10 cellular contexts compared by ENCODE assay signal in the genomic region with DNA sequence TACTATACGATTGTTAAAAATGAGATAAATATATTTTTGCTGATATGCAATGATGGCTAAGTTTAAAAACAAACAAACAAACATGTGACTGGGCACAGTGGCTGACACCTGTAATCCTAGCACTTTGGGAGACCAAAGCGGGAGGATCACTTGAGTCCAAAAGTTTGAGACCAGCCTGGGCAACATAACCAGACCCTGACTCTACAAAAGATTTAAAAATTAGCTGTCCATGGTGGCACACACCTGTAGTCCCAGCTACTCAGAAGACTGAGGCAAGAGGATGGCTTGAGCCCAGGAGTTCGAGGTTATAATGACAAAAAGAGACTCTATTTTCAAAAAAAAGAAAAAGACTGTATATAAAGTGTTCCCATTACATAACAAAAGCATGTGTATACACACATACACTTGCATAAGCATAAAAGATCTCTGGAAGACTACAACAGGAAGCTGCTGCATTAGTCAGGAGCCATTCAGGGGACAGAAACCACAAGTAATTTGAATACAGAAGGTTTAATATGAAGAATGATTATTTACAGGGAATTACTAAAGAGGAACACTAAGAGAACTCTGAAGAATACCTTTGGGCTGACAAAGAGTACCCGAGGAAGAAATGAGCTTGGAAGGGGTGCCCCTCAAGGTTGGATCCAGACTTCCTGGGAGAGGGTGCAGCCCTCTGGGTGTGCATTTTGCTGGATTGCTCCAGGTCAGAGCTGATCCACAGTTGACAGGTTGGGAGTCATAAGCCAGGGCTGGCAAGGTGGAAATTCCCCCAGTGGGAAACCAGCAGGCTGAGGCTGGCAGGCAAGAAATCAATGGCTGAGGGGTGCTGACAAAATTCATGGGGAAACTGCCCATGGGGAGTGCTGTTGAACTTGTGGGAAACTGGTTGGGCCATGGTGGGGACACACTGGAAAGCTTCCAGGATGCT.
A peak's percentile ranks its signal among the peaks of the same experiment; 100 is the strongest.
DNase-seq lines count a peak whose midpoint lies in the region; ATAC-seq and TF ChIP-seq lines count a peak whose summit lies in the region.
"Had no signal": no experiment of that assay in that cellular context is flagged by ENCODE, and none has a peak within 500 bp of the region (broad histone marks: within the 10 kb centered on the region; RNA-seq: fewer than 3 reads in every experiment).

No MANE protein-coding gene starts in this region.

- ATAC-seq in HG03565 (IDR thresholded peaks at IDR 0.05; ENCODE audit: unreplicated experiment): no peak

- no peak overlapping the region for H3K4me3 ChIP-seq in epithelial cell of esophagus (ENCODE audit: low read length)
- no peak overlapping the region for H3K4me3 ChIP-seq in skeletal muscle cell (ENCODE audit: low read depth, low read length)
- H3K4me3 ChIP-seq: prostate gland had no signal

- TF ChIP-seq CTCF in epithelial cell of esophagus (IDR thresholded peaks at IDR 0.05; ENCODE audit: insufficient read depth, low read depth, low read length, missing control alignments): no peak

- DNase-seq in DMS53 treated with DMSO at 0.1 percent for 48 hours (lab: John Stamatoyannopoulos, UW; ENCODE audit: unreplicated experiment) (peak; percentile 2), DMS53 (lab: John Stamatoyannopoulos, UW) (no peak), NCI-H526 (lab: John Stamatoyannopoulos, UW) (peak; percentile 18 to 51), epithelial cell of esophagus (ENCODE audit: low read depth) (peak; percentile 85), skeletal muscle cell (ENCODE audit: low read depth) (peak; percentile 54), nucleus accumbens (lab: John Stamatoyannopoulos, UW) (no peak), middle frontal gyrus (ENCODE audit: extremely low spot score, low spot score) (no peak)
- DNase-seq: 8988T had no signal

Comparison
In these comparisons a context has a peak if more than half of its experiments do, and no peak if none do; other contexts are left out.
1. DNase-seq: peak in DMS53 treated with DMSO at 0.1 percent for 48 hours (single experiment), NCI-H526 (2 of 2), epithelial cell of esophagus (single experiment) and skeletal muscle cell (single experiment); none in DMS53 (single experiment), nucleus accumbens (0 of 56) and middle frontal gyrus (single experiment).